8 cellular contexts compared by ENCODE assay signal in genomic region chr11:125165664-125166346, GRCh38. TPM values are rescaled to one million over a fixed set of nuclear protein-coding genes. Genes with fewer than 3 reads are reported as not detected.
DNase-seq lines count a peak whose midpoint lies in the region; ATAC-seq and TF ChIP-seq lines count a peak whose summit lies in the region.

No MANE protein-coding gene starts in this region.

- peak overlapping the region; percentile 42 for H3K27ac ChIP-seq in C4-2B
- peak overlapping the region; percentile 86 to 89 (median 88) for H3K27ac ChIP-seq in body of pancreas
- peak overlapping the region; percentile 44 to 67 for H3K27ac ChIP-seq in left lung
- peak overlapping the region; percentile 76 for H3K27ac ChIP-seq in temporal lobe (ENCODE audit: low read depth, low read length)

- H3K27me3 ChIP-seq in body of pancreas (no peaks in the 10 kb centered on the region), left lung (peaks cover 35 to 77% of the 10 kb centered on the region in 2 donors)

- intact Hi-C loops in body of pancreas (cut with DNase I): no loop called here
- intact Hi-C loops in left lung (cut with DNase I): loop anchor here in 1 of 2 donors (5.0 kb wide), 1 partner anchor 176 kb away; no protein-coding TSS in a partner anchor

- no peaks in the 10 kb centered on the region for H3K9me3 ChIP-seq in body of pancreas
- no peaks in the 10 kb centered on the region for H3K9me3 ChIP-seq in left lung

- DNase-seq in HFF-Myc (ENCODE audit: extremely low read depth, low read depth) (no peak), body of pancreas (no peak), left lung (no peak), epidermal melanocyte (ENCODE audit: insufficient read length, low spot score) (no peak), NCI-H748 treated with DMSO at 0.1 percent for 48 hours (lab: John Stamatoyannopoulos, UW) (no peak)

- TF ChIP-seq POLR2A in body of pancreas (IDR thresholded peaks at IDR 0.05): peak in 2 of 3 donors; percentile 5 to 29

- TF ChIP-seq CTCF in C4-2B (conservative IDR thresholded peaks at IDR 0.05): no peak
- TF ChIP-seq CTCF in HFF-Myc (IDR thresholded peaks at IDR 0.05; ENCODE audit: low read depth, low read length, missing control alignments): no peak
- no peak for TF ChIP-seq CTCF in body of pancreas (IDR thresholded peaks at IDR 0.05)
- TF ChIP-seq CTCF in left lung (IDR thresholded peaks at IDR 0.05): no peak

- ATAC-seq in body of pancreas (peak; percentile 2), left lung (peak; percentile 3), GM19467 (IDR thresholded peaks at IDR 0.05; ENCODE audit: unreplicated experiment) (no peak)

- H3K4me1 ChIP-seq in body of pancreas (peaks cover 62% of the 10 kb centered on the region), left lung (peaks cover 0 to 18% of the 10 kb centered on the region in 2 donors)

- H3K4me3 ChIP-seq in HFF-Myc (replicated peaks; ENCODE audit: low read depth, low read length) (peak overlapping the region; percentile 17), body of pancreas (peak overlapping the region; percentile 6 to 22), left lung (peak overlapping the region; percentile 49 to 50)

- no peaks in the 10 kb centered on the region for H3K36me3 ChIP-seq in body of pancreas (replicated peaks in 1 of 2; ENCODE audit: insufficient read depth in 1 of 2, low read depth in 2 of 2)
- H3K36me3 ChIP-seq in left lung: no peaks in the 10 kb centered on the region

- WGBS in body of pancreas, 2 donors: 4 to 7% methylated on average over 37 to 46 of the region's 46 CpGs

RNA-seq across cellular contexts. Expression of gene PKNOX2, which starts 1.3 kb away (rescaled TPM):
- total RNA-seq in body of pancreas (1 to 10 TPM; 4.2 to 4.9 TPM), left lung (10 to 100 TPM in 1 of 2 donors, 1 to 10 TPM in 1; 6.7 to 13.1 TPM), temporal lobe (5.4 TPM)

RNA-seq across cellular contexts. Expression of gene TMEM218, which starts 54.4 kb away (rescaled TPM):
- total RNA-seq in body of pancreas (10 to 100 TPM in 1 of 2 donors, 1 to 10 TPM in 1; 8.8 to 10.2 TPM), left lung (10 to 100 TPM; 19.9 to 28.1 TPM), temporal lobe (19.9 TPM)
